Comparison of ENCODE assay signal across 1 cellular context in the genomic region with DNA sequence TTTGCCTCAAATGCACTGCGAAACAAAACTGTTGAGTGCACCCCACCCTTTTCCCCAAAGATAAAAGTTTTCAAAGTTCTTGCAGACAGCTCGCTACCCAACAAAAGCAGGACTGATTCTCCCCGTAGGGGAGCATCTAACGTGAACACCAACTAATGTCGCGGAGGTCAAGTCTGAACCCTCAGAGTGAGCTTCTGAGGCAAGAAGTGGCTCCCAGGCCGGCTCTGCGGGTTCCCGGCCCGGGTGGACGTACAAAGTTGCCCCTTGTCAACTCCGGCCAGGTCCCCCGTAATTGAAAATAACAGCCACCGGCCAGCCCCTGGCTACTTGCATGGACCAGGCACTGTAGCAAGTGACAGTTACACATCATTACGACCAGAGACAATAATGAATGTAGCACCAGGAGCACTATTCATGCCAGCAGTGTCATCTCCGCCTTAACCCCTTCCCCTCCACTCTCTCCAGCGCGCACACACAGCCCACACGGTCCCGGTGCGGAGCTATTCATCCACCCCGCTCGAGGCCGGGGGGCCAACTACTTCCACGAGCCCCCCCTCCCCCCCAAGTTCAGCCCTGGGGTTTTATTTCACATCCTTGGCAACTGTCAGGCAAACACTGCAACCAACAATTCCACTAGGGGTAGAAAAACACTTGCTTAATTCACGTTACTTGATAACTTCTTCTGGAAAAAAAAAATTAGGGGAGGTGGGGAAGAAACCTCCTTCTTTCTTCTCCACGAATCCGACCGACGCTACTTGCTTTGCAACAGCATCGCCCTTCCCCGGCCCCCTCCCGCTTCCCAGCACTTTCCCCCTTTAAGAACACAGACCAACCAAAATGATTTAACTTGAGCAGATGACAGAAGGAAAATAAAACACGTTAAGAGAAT.
TF ChIP-seq lines count a peak whose summit lies in the region.

No MANE protein-coding gene starts in this region.

TF ChIP-seq in WTC11, 78 proteins besides CTCF, POLR2A, EP300 and RAD21 (continued from another document):
- TF ChIP-seq, protein P1, sequence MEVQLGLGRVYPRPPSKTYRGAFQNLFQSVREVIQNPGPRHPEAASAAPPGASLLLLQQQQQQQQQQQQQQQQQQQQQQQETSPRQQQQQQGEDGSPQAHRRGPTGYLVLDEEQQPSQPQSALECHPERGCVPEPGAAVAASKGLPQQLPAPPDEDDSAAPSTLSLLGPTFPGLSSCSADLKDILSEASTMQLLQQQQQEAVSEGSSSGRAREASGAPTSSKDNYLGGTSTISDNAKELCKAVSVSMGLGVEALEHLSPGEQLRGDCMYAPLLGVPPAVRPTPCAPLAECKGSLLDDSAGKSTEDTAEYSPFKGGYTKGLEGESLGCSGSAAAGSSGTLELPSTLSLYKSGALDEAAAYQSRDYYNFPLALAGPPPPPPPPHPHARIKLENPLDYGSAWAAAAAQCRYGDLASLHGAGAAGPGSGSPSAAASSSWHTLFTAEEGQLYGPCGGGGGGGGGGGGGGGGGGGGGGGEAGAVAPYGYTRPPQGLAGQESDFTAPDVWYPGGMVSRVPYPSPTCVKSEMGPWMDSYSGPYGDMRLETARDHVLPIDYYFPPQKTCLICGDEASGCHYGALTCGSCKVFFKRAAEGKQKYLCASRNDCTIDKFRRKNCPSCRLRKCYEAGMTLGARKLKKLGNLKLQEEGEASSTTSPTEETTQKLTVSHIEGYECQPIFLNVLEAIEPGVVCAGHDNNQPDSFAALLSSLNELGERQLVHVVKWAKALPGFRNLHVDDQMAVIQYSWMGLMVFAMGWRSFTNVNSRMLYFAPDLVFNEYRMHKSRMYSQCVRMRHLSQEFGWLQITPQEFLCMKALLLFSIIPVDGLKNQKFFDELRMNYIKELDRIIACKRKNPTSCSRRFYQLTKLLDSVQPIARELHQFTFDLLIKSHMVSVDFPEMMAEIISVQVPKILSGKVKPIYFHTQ (CRISPR knock-in tag; IDR thresholded peaks at IDR 0.05) = no peak
- TF ChIP-seq PRRX2 (CRISPR knock-in tag; IDR thresholded peaks at IDR 0.05) (no peak), ZNF232 (CRISPR knock-in tag; IDR thresholded peaks at IDR 0.05) (no peak), NFYB (CRISPR knock-in tag; conservative IDR thresholded peaks at IDR 0.05; ENCODE audit: low read depth) (no peak), NR3C1 (CRISPR knock-in tag; conservative IDR thresholded peaks at IDR 0.05; ENCODE audit: low read depth) (no peak)
- TF ChIP-seq, protein P2, sequence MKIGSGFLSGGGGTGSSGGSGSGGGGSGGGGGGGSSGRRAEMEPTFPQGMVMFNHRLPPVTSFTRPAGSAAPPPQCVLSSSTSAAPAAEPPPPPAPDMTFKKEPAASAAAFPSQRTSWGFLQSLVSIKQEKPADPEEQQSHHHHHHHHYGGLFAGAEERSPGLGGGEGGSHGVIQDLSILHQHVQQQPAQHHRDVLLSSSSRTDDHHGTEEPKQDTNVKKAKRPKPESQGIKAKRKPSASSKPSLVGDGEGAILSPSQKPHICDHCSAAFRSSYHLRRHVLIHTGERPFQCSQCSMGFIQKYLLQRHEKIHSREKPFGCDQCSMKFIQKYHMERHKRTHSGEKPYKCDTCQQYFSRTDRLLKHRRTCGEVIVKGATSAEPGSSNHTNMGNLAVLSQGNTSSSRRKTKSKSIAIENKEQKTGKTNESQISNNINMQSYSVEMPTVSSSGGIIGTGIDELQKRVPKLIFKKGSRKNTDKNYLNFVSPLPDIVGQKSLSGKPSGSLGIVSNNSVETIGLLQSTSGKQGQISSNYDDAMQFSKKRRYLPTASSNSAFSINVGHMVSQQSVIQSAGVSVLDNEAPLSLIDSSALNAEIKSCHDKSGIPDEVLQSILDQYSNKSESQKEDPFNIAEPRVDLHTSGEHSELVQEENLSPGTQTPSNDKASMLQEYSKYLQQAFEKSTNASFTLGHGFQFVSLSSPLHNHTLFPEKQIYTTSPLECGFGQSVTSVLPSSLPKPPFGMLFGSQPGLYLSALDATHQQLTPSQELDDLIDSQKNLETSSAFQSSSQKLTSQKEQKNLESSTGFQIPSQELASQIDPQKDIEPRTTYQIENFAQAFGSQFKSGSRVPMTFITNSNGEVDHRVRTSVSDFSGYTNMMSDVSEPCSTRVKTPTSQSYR (CRISPR knock-in tag; IDR thresholded peaks at IDR 0.05) = no peak
TF ChIP-seq in WTC11: peak in this region for 0.
